ENCODE assay signal across 2 cellular contexts in genomic region chr6:14540276-14540675, GRCh38.
A peak's percentile ranks its signal among the peaks of the same experiment; 100 is the strongest.
TF ChIP-seq lines count a peak whose summit lies in the region.

No MANE protein-coding gene starts in this region.

TF ChIP-seq in liver, 16 proteins besides CTCF, POLR2A, EP300 and RAD21 (continued from another document):
- TF ChIP-seq ZBTB33 (IDR thresholded peaks at IDR 0.05) = peak; percentile 44
- TF ChIP-seq MAX (IDR thresholded peaks at IDR 0.05) = peak; percentile 90
- peak; percentile 34 for TF ChIP-seq REST (IDR thresholded peaks at IDR 0.05)
- peak; percentile 60 for TF ChIP-seq FOXA2 (IDR thresholded peaks at IDR 0.05)
- TF ChIP-seq FOXA1 (IDR thresholded peaks at IDR 0.05) = no peak
- TF ChIP-seq YY1 (IDR thresholded peaks at IDR 0.05) = peak; percentile 90
- TF ChIP-seq HNF4A (conservative IDR thresholded peaks at IDR 0.05) = peak; percentile 40 to 77
- TF ChIP-seq GABPA (IDR thresholded peaks at IDR 0.05 in 1 of 2, conservative IDR thresholded peaks at IDR 0.05 in 1 of 2) = no peak
- TF ChIP-seq TAF1 (conservative IDR thresholded peaks at IDR 0.05) = no peak

TF ChIP-seq in HepG2, 621 proteins besides CTCF, POLR2A, EP300 and RAD21 (continued from another document):
- TF ChIP-seq ZSCAN22 (CRISPR knock-in tag; IDR thresholded peaks at IDR 0.05) = no peak
- no peak for TF ChIP-seq ZFAT (CRISPR knock-in tag; conservative IDR thresholded peaks at IDR 0.05)
- no peak for TF ChIP-seq ZNF34 (CRISPR knock-in tag; IDR thresholded peaks at IDR 0.05; ENCODE audit: borderline replicate concordance)
- TF ChIP-seq IRF9 (CRISPR knock-in tag; IDR thresholded peaks at IDR 0.05; ENCODE audit: borderline replicate concordance) = no peak
- TF ChIP-seq KDM2A (CRISPR knock-in tag; IDR thresholded peaks at IDR 0.05; ENCODE audit: borderline replicate concordance, low read depth) = no peak
- no peak for TF ChIP-seq CREM (IDR thresholded peaks at IDR 0.05)
- TF ChIP-seq CREM (CRISPR knock-in tag; IDR thresholded peaks at IDR 0.05) = no peak
- no peak for TF ChIP-seq FLYWCH1 (CRISPR knock-in tag; IDR thresholded peaks at IDR 0.05)
